ENCODE assay signal across 7 cellular contexts in the genomic region with DNA sequence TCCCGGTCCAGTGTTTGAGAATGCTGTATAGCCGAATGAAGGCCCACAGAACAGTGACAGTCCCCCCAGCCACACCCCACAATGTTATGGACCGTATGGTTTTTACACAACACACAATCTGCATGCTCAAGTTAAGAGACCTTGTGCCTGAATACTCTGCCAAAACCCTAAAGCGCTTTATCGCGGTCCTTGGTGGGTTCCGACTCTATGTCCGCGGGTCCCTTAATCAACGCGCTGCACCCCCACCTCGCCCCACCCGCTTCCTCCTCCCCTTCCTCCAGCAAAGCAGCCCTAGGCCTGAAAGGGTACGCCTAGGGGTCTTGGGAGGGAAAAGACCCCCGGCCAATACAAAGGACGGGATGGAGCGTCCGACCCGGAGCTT. TPM values are rescaled to one million over a fixed set of nuclear protein-coding genes. Genes with fewer than 3 reads are reported as not detected.
DNase-seq lines count a peak whose midpoint lies in the region; ATAC-seq and TF ChIP-seq lines count a peak whose summit lies in the region.

No MANE protein-coding gene starts in this region.

- TF ChIP-seq CTCF in astrocyte of the spinal cord (IDR thresholded peaks at IDR 0.05; ENCODE audit: low read depth, low read length) = no peak

- peaks cover 47% of the 10 kb centered on the region for H3K36me3 ChIP-seq in SJCRH30

- no peaks in the 10 kb centered on the region for H3K9me3 ChIP-seq in SJCRH30 (replicated peaks)

- no peaks in the 10 kb centered on the region for H3K9me3 Mint-ChIP-seq in immature natural killer cell

- DNase-seq in SJCRH30 = peak; percentile 51 to 54
- DNase-seq in astrocyte of the spinal cord (ENCODE audit: low read depth, low spot score) = peak; percentile 6
- DNase-seq in immature natural killer cell = no peak
- peak; percentile 11 to 14 for DNase-seq in stimulated activated CD4-positive, alpha-beta T cell treated with anti-CD3 and anti-CD28 coated beads, Interleukin-15, amount 100 ng/mL, for 48 hours (ENCODE audit: low read depth in 2 of 2)
- DNase-seq in NCI-H2196 (lab: John Stamatoyannopoulos, UW; ENCODE audit: unreplicated experiment) = no peak

- peaks cover 16 to 31% (median 19%) of the 10 kb centered on the region in 3 donors for H3K36me3 Mint-ChIP-seq in immature natural killer cell

- peaks cover 43 to 68% of the 10 kb centered on the region in 2 donors for H3K4me1 Mint-ChIP-seq in immature natural killer cell

- no peak overlapping the region; the same call in 1 of the 2 replicates for H3K27ac ChIP-seq in SJCRH30

- H3K4me3 Mint-ChIP-seq in immature natural killer cell = peak overlapping the region; percentile 90 to 99 (median 92)

- H3K4me3 ChIP-seq in SJCRH30 (peak overlapping the region; percentile 72), astrocyte of the spinal cord (ENCODE audit: low read depth, low read length) (peak overlapping the region; percentile 91)

- no peaks in the 10 kb centered on the region for H3K27me3 ChIP-seq in SJCRH30

- in situ Hi-C loops in astrocyte of the spinal cord (cut with HindIII; ENCODE audit: low sequenced_read_pairs) = no loop called here

- peak overlapping the region; percentile 80 to 100 (median 97) for H3K27ac Mint-ChIP-seq in immature natural killer cell

- peaks cover 10 to 11% (median 11%) of the 10 kb centered on the region in 3 donors for H3K27me3 Mint-ChIP-seq in immature natural killer cell (ENCODE audit: low read depth in 3 of 3)

- H3K4me1 ChIP-seq in SJCRH30 = no peaks in the 10 kb centered on the region

- ATAC-seq in GM18868 (IDR thresholded peaks at IDR 0.05; ENCODE audit: unreplicated experiment) (peak; percentile 15), HG02870 (IDR thresholded peaks at IDR 0.05; ENCODE audit: unreplicated experiment) (peak; percentile 5)

RNA-seq across cellular contexts. Expression of a gene that starts 0.4 kb away (rescaled TPM):
- 188 and 195 TPM in 2 replicates for total RNA-seq in SJCRH30 (2014; rRNA removed; shearing (Covaris generic))
- polyA plus RNA-seq in immature natural killer cell = 100 to 1,000 TPM in 2 of 3 donors, 10 to 100 TPM in 1; 71.0 to 133 (median 106) TPM

RNA-seq across cellular contexts. Expression of a gene that starts 21.0 kb away (rescaled TPM):
- 303 and 320 TPM in 2 replicates for total RNA-seq in SJCRH30 (2014; rRNA removed; shearing (Covaris generic))
- 100 to 1,000 TPM; 181 to 440 (median 187) TPM for polyA plus RNA-seq in immature natural killer cell

Comparison
In these comparisons a context has a peak if more than half of its experiments do, and no peak if none do; other contexts are left out.
1. DNase-seq: peak in SJCRH30 (2 of 2), astrocyte of the spinal cord (single experiment) and stimulated activated CD4-positive, alpha-beta T cell treated with anti-CD3 and anti-CD28 coated beads, Interleukin-15, amount 100 ng/mL, for 48 hours (2 of 2); none in immature natural killer cell (0 of 3) and NCI-H2196 (single experiment).